ENCODE assay signal across 8 cellular contexts in genomic region chr1:32962248-32962896, GRCh38. TPM values are rescaled to one million over a fixed set of nuclear protein-coding genes. Genes with fewer than 3 reads are reported as not detected.
DNase-seq lines count a peak whose midpoint lies in the region; ATAC-seq, FAIRE-seq and TF ChIP-seq lines count a peak whose summit lies in the region.

No MANE protein-coding gene starts in this region.

- peaks cover 27 to 76% (median 60%) of the 10 kb centered on the region in 6 donors for H3K4me1 ChIP-seq in spleen

- peak; percentile 35 for DNase-seq in AG10803 (ENCODE audit: low read depth)
- DNase-seq in T-helper 17 cell, result no peak
- peak; percentile 40 for DNase-seq in glomerular visceral epithelial cell (ENCODE audit: extremely low spot score)
- DNase-seq in spleen, result no peak
- DNase-seq in NCI-H226, result no peak
- DNase-seq in HTR-8/SVneo (ENCODE audit: insufficient read length, low spot score), result no peak
- no peak for DNase-seq in NCI-H524 (lab: John Stamatoyannopoulos, UW)

- TF ChIP-seq CTCF in AG10803 (conservative IDR thresholded peaks at IDR 0.05; ENCODE audit: low read length) (no peak), spleen (IDR thresholded peaks at IDR 0.05 in 8 of 11, conservative IDR thresholded peaks at IDR 0.05 in 3 of 11) (no peak)

- no peaks in the 10 kb centered on the region for H3K9me3 ChIP-seq in T-helper 17 cell (ENCODE audit: control insufficient read depth, low read length, poor library complexity, severe bottlenecking)
- H3K9me3 ChIP-seq in spleen, result no peaks in the 10 kb centered on the region

- no peak for TF ChIP-seq POLR2A in spleen (IDR thresholded peaks at IDR 0.05)

- peaks cover 0 to 11% (median 0%) of the 10 kb centered on the region in 6 donors for H3K36me3 ChIP-seq in spleen

- H3K27me3 Mint-ChIP-seq in T-helper 17 cell, result no peaks in the 10 kb centered on the region

- H3K4me1 Mint-ChIP-seq in T-helper 17 cell, result peaks cover 46% of the 10 kb centered on the region

- FAIRE-seq in HTR-8/SVneo (lab: Jason Lieb, UNC), result no peak

- no peaks in the 10 kb centered on the region for H3K27me3 ChIP-seq in spleen (replicated peaks in 1 of 7)

- H3K4me3 ChIP-seq in AG10803 (ENCODE audit: low read length), result peak overlapping the region; percentile 86
- peak overlapping the region; percentile 66 to 98 (median 85) for H3K4me3 ChIP-seq in spleen

- peak overlapping the region; percentile 87 for H3K27ac Mint-ChIP-seq in T-helper 17 cell

- H3K27ac ChIP-seq in spleen, result peak overlapping the region; percentile 16 to 98 (median 96)

- peak overlapping the region; percentile 93 for H3K4me3 Mint-ChIP-seq in T-helper 17 cell

- intact Hi-C loops in spleen (cut with DNase I; ENCODE audit: low total_unique reads), result no loop called here

- WGBS in spleen, 5 donors, result 29 to 47% (median 33%) methylated on average over 6 of the region's 6 CpGs

- no peaks in the 10 kb centered on the region for H3K36me3 Mint-ChIP-seq in T-helper 17 cell (ENCODE audit: low read depth)

- peak; percentile 34 for ATAC-seq in GM21390 (IDR thresholded peaks at IDR 0.05; ENCODE audit: unreplicated experiment)
- peak; percentile 8 for ATAC-seq in T-helper 17 cell

RNA-seq across cellular contexts. Expression of gene RNF19B, which starts 2.2 kb away (rescaled TPM):
- 10 to 100 TPM; 67.1 to 87.7 TPM for total RNA-seq in T-helper 17 cell
- 10 to 100 TPM; 20.1 to 38.4 (median 26.7) TPM for total RNA-seq in spleen
- polyA plus RNA-seq in spleen, result 1 to 10 TPM; 3.6 to 9.0 (median 4.4) TPM

Comparison
In these comparisons a context has a peak if more than half of its experiments do, and no peak if none do; other contexts are left out.
1. DNase-seq: peak in AG10803 (single experiment) and glomerular visceral epithelial cell (single experiment); none in T-helper 17 cell (0 of 3), spleen (single experiment), NCI-H226 (single experiment), HTR-8/SVneo (single experiment) and NCI-H524 (0 of 2).